In genomic region chr19:57803594-57804325, GRCh38 we compare ENCODE assay signal across 9 cellular contexts. TPM values are rescaled to one million over a fixed set of nuclear protein-coding genes. Genes with fewer than 3 reads are reported as not detected.
DNase-seq lines count a peak whose midpoint lies in the region; ATAC-seq and TF ChIP-seq lines count a peak whose summit lies in the region.
"Had no signal": no experiment of that assay in that cellular context is flagged by ENCODE, and none has a peak within 500 bp of the region (broad histone marks: within the 10 kb centered on the region; RNA-seq: fewer than 3 reads in every experiment).

No MANE protein-coding gene starts in this region.

- no peaks in the 10 kb centered on the region for H3K4me1 ChIP-seq in CD4-positive, alpha-beta memory T cell (ENCODE audit: insufficient read depth, low read length)
- H3K4me1 ChIP-seq in colonic mucosa: peaks cover 12% of the 10 kb centered on the region
- H3K4me1 ChIP-seq in left lung: peaks cover 12 to 61% of the 10 kb centered on the region in 2 donors
- peaks cover 8 to 30% (median 21%) of the 10 kb centered on the region in 5 donors for H3K4me1 ChIP-seq in subcutaneous abdominal adipose tissue (ENCODE audit: control insufficient read depth in 5 of 5, insufficient read depth in 5 of 5, low read length in 5 of 5)

- peak overlapping the region; percentile 37 to 76 (median 56) for H3K4me3 Mint-ChIP-seq in CD4-positive, alpha-beta memory T cell

- H3K4me1 Mint-ChIP-seq in CD4-positive, alpha-beta memory T cell: peaks cover 10 to 24% (median 14%) of the 10 kb centered on the region in 4 donors

- no peaks in the 10 kb centered on the region for H3K27me3 ChIP-seq in CD4-positive, alpha-beta memory T cell (ENCODE audit: insufficient read depth, low read length)
- H3K27me3 ChIP-seq in colonic mucosa (no peaks in the 10 kb centered on the region), left lung (no peaks in the 10 kb centered on the region), subcutaneous abdominal adipose tissue (ENCODE audit: control insufficient read depth in 5 of 5, insufficient read depth in 4 of 5, low read length in 5 of 5) (no peaks in the 10 kb centered on the region)

- intact Hi-C loops in CD4-positive, alpha-beta memory T cell (cut with micrococcal nuclease): no loop called here
- intact Hi-C loops in colonic mucosa (cut with DNase I): no loop called here
- intact Hi-C loops in left lung (cut with DNase I): no loop called here

- H3K27me3 Mint-ChIP-seq in CD4-positive, alpha-beta memory T cell: no peaks in the 10 kb centered on the region

- ATAC-seq in left lung (peak; percentile 62), HG03342 (IDR thresholded peaks at IDR 0.05; ENCODE audit: unreplicated experiment) (no peak), HG03025 (IDR thresholded peaks at IDR 0.05; ENCODE audit: low FRiP score, unreplicated experiment) (no peak)

- peaks cover 23 to 41% of the 10 kb centered on the region in 2 donors for H3K36me3 Mint-ChIP-seq in CD4-positive, alpha-beta memory T cell

- no peak for TF ChIP-seq CTCF in colonic mucosa (IDR thresholded peaks at IDR 0.05)
- TF ChIP-seq CTCF in left lung (IDR thresholded peaks at IDR 0.05): no peak

- peak overlapping the region in 3 of 7 donors; percentile 33 to 68 (median 54) for H3K27ac Mint-ChIP-seq in CD4-positive, alpha-beta memory T cell

- H3K4me3 ChIP-seq in CD4-positive, alpha-beta memory T cell (ENCODE audit: low read length in 2 of 2): no peak overlapping the region
- H3K4me3 ChIP-seq in colonic mucosa (peak overlapping the region; percentile 38), left lung (peak overlapping the region; percentile 37 to 45), subcutaneous abdominal adipose tissue (ENCODE audit: low read depth in 1 of 5, low read length in 5 of 5) (peak overlapping the region; percentile 58 to 87 (median 74))

- DNase-seq in CD4-positive, alpha-beta memory T cell: no peak
- DNase-seq in NCI-H1105 treated with DMSO at 0.1 percent for 48 hours (lab: John Stamatoyannopoulos, UW) (peak; percentile 46), colonic mucosa (peak; percentile 62), left lung (peak in 1 of 2 donors; percentile 47), MV-4-11 (lab: John Stamatoyannopoulos, UW) (no peak)

- no peaks in the 10 kb centered on the region for H3K9me3 ChIP-seq in CD4-positive, alpha-beta memory T cell (ENCODE audit: control insufficient read depth in 1 of 2, low read length in 2 of 2)
- H3K9me3 ChIP-seq in colonic mucosa: no peaks in the 10 kb centered on the region
- no peaks in the 10 kb centered on the region for H3K9me3 ChIP-seq in left lung
- peaks cover 0 to 2% (median 0%) of the 10 kb centered on the region in 5 donors for H3K9me3 ChIP-seq in subcutaneous abdominal adipose tissue (ENCODE audit: control insufficient read depth in 5 of 5, low read length in 5 of 5)

- peaks cover 12% of the 10 kb centered on the region for H3K36me3 ChIP-seq in CD4-positive, alpha-beta memory T cell (ENCODE audit: insufficient read depth, low read length)
- H3K36me3 ChIP-seq in colonic mucosa (no peaks in the 10 kb centered on the region), left lung (peaks cover 0 to 21% of the 10 kb centered on the region in 2 donors), subcutaneous abdominal adipose tissue (ENCODE audit: control insufficient read depth in 5 of 5, insufficient read depth in 5 of 5, low read length in 5 of 5) (peaks cover 5 to 15% (median 11%) of the 10 kb centered on the region in 5 donors)

- CTCF ChIA-PET in CD4-positive, alpha-beta memory T cell (lab: Charles Lee; ENCODE audit: partially characterized antibody): no interaction called here

- no peak overlapping the region for H3K27ac ChIP-seq in CD4-positive, alpha-beta memory T cell (ENCODE audit: low read depth, low read length)
- H3K27ac ChIP-seq in colonic mucosa (peak overlapping the region; percentile 88), left lung (peak overlapping the region; percentile 83 to 87), subcutaneous abdominal adipose tissue (ENCODE audit: low read depth, low read length) (peak overlapping the region; percentile 84)
- H3K27ac ChIP-seq: HL-60 had no signal

- POLR2A ChIA-PET in CD4-positive, alpha-beta memory T cell (lab: Charles Lee; ENCODE audit: partially characterized antibody): interaction anchor here (0.6 kb wide), 1 partner anchor 47 kb away, joined by 3 read pairs; no protein-coding TSS in a partner anchor

- H3K9me3 Mint-ChIP-seq in CD4-positive, alpha-beta memory T cell: peaks cover 0 to 3% (median 0%) of the 10 kb centered on the region in 8 donors

- H3K9ac ChIP-seq in colonic mucosa (ENCODE audit: low read depth in 2 of 2, low read length in 2 of 2) (peak overlapping the region; percentile 72 to 93), subcutaneous abdominal adipose tissue (ENCODE audit: low read length in 5 of 5) (peak overlapping the region; percentile 69 to 93 (median 86))

RNA-seq across cellular contexts. Expression of gene ZNF552, which starts 11.0 kb away (rescaled TPM):
- total RNA-seq in CD4-positive, alpha-beta memory T cell: 10 to 100 TPM; 17.9 to 21.0 TPM
- 1 to 10 TPM; 5.5 to 9.3 TPM for polyA plus RNA-seq in CD4-positive, alpha-beta memory T cell
- total RNA-seq in colonic mucosa: 10 to 100 TPM; 21.7 to 24.8 TPM
- 10 to 100 TPM; 11.2 to 15.7 TPM for total RNA-seq in left lung

RNA-seq across cellular contexts. Expression of gene ZNF587B, which starts 26.3 kb away (rescaled TPM):
- 10 to 100 TPM; 28.4 to 29.0 TPM for total RNA-seq in CD4-positive, alpha-beta memory T cell
- polyA plus RNA-seq in CD4-positive, alpha-beta memory T cell: 1 to 10 TPM in 1 of 2 donors, under 1 TPM in 1; 0.27 to 2.2 TPM
- 10 to 100 TPM; 12.5 to 22.3 TPM for total RNA-seq in colonic mucosa
- 10 to 100 TPM; 12.9 to 20.1 TPM for total RNA-seq in left lung

RNA-seq across cellular contexts. Expression of gene ZNF586, which starts 34.3 kb away (rescaled TPM):
- total RNA-seq in CD4-positive, alpha-beta memory T cell: 10 to 100 TPM; 46.4 to 51.7 TPM
- 10 to 100 TPM; 15.0 to 23.8 TPM for polyA plus RNA-seq in CD4-positive, alpha-beta memory T cell
- 10 to 100 TPM; 13.1 to 17.6 TPM for total RNA-seq in colonic mucosa
- 10 to 100 TPM; 13.2 to 15.3 TPM for total RNA-seq in left lung

RNA-seq across cellular contexts. Expression of gene ZNF587, which starts 45.9 kb away (rescaled TPM):
- total RNA-seq in CD4-positive, alpha-beta memory T cell: 10 to 100 TPM; 58.5 to 62.8 TPM
- 1 to 10 TPM; 2.7 to 7.8 TPM for polyA plus RNA-seq in CD4-positive, alpha-beta memory T cell
- 10 to 100 TPM; 46.4 to 70.7 TPM for total RNA-seq in colonic mucosa
- 10 to 100 TPM; 31.4 to 34.0 TPM for total RNA-seq in left lung

RNA-seq across cellular contexts. Expression of gene ZNF776, which starts 57.1 kb away (rescaled TPM):
- total RNA-seq in CD4-positive, alpha-beta memory T cell: 10 to 100 TPM; 38.9 to 40.9 TPM
- 1 to 10 TPM; 3.3 to 5.7 TPM for polyA plus RNA-seq in CD4-positive, alpha-beta memory T cell
- total RNA-seq in colonic mucosa (10 to 100 TPM; 13.5 to 14.5 TPM), left lung (10 to 100 TPM; 10.2 to 15.3 TPM)

Comparison
In these comparisons a context has a peak if more than half of its experiments do, and no peak if none do; other contexts are left out.
1. DNase-seq: peak in NCI-H1105 treated with DMSO at 0.1 percent for 48 hours (single experiment) and colonic mucosa (single experiment); none in CD4-positive, alpha-beta memory T cell (0 of 5) and MV-4-11 (single experiment).
2. H3K4me3 ChIP-seq: peak in colonic mucosa (single experiment), left lung (2 of 2) and subcutaneous abdominal adipose tissue (5 of 5); none in CD4-positive, alpha-beta memory T cell (0 of 2).